ENCODE assay signal across 17 cellular contexts in the genomic region with DNA sequence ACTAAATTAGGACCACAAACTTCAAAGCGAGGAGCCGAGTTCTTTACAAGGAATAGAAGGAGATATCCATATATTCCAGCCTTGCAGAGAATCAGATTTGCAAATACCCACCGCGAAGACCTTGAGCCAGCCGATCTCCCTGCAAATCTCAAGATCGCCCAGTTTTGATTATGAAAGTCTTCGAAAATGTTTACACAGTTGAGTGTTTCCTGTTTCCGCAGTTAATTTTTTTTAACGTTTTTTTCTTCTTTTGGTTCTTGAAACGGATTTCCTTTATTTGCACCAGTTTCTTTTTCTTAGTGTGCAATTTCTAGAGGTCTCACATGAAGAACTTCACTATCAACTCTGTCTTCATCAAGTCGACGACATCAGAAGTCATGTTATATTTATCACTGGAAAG. TPM values are rescaled to one million over a fixed set of nuclear protein-coding genes. Genes with fewer than 3 reads are reported as not detected.
A peak's percentile ranks its signal among the peaks of the same experiment; 100 is the strongest.
DNase-seq lines count a peak whose midpoint lies in the region; ATAC-seq and TF ChIP-seq lines count a peak whose summit lies in the region.
"Had no signal": no experiment of that assay in that cellular context is flagged by ENCODE, and none has a peak within 500 bp of the region (broad histone marks: within the 10 kb centered on the region; RNA-seq: fewer than 3 reads in every experiment).

No MANE protein-coding gene starts in this region.

- peaks cover 97 to 100% (median 99%) of the 10 kb centered on the region in 11 experiments for H3K27me3 ChIP-seq in BLaER1 treated with 17β-estradiol and CSF1 and Interleukin-3, amounts not matched to agents 10 nM and 100 nM
- peaks cover 50% of the 10 kb centered on the region for H3K27me3 ChIP-seq in lower lobe of right lung (ENCODE audit: low read depth)
- H3K27me3 ChIP-seq in dorsolateral prefrontal cortex, result peaks cover 0 to 50% (median 24%) of the 10 kb centered on the region in 45 donors

- no peak for TF ChIP-seq CTCF in GM13977 (IDR thresholded peaks at IDR 0.05; ENCODE audit: extremely low read depth, insufficient read depth, missing control alignments)
- TF ChIP-seq CTCF in activated B cell treated with CpG ODN at 0.5 μM for 24 hours (IDR thresholded peaks at IDR 0.05), result no peak
- TF ChIP-seq CTCF in lower lobe of right lung (IDR thresholded peaks at IDR 0.05), result no peak
- no peak for TF ChIP-seq CTCF in dorsolateral prefrontal cortex (IDR thresholded peaks at IDR 0.05 in 54 of 56, conservative IDR thresholded peaks at IDR 0.05 in 2 of 56; ENCODE audit: low read depth in 1 of 56, partially characterized antibody in 56 of 56)

- H3K4me3 ChIP-seq in BLaER1 treated with 17β-estradiol and CSF1 and Interleukin-3, amounts not matched to agents 10 nM and 100 nM, result peak overlapping the region; percentile 39 to 71 (median 61)
- H3K4me3 ChIP-seq in lower lobe of right lung, result peak overlapping the region; percentile 15
- H3K4me3 ChIP-seq in dorsolateral prefrontal cortex, result peak overlapping the region in 4 of 59 donors; percentile 6 to 18 (median 6)
- H3K4me3 ChIP-seq: left ventricle myocardium inferior, PC-9 had no signal

- peak overlapping the region; percentile 56 to 98 (median 86); a peak in 21 of 22 replicates for H3K9ac ChIP-seq in BLaER1 treated with 17β-estradiol and CSF1 and Interleukin-3, amounts not matched to agents 10 nM and 100 nM

- H3K4me1 ChIP-seq in BLaER1 treated with 17β-estradiol and CSF1 and Interleukin-3, amounts not matched to agents 10 nM and 100 nM, result peaks cover 15 to 43% (median 32%) of the 10 kb centered on the region in 10 experiments
- H3K4me1 ChIP-seq in lower lobe of right lung, result peaks cover 39% of the 10 kb centered on the region
- H3K4me1 ChIP-seq: BE2C had no signal

- peaks cover 10% of the 10 kb centered on the region for H3K27me3 Mint-ChIP-seq in activated B cell treated with CpG ODN at 0.5 μM for 24 hours

- peaks cover 14% of the 10 kb centered on the region for H3K36me3 Mint-ChIP-seq in activated B cell treated with CpG ODN at 0.5 μM for 24 hours (ENCODE audit: low read depth)

- peaks cover 29% of the 10 kb centered on the region for H3K4me1 Mint-ChIP-seq in activated B cell treated with CpG ODN at 0.5 μM for 24 hours

- in situ Hi-C loops in GM13977 (cut with MboI; ENCODE audit: low pct_unique_long_range_greater_than_20kb, low sequenced_read_pairs, unreplicated experiment) (no loop called here), ACHN (cut with HindIII; ENCODE audit: low pct_ligation_motif_present, low pct_unique_long_range_greater_than_20kb, low sequenced_read_pairs) (no loop called here)

- H3K9me3 ChIP-seq in BLaER1 treated with 17β-estradiol and CSF1 and Interleukin-3, amounts not matched to agents 10 nM and 100 nM (replicated peaks in 1 of 11), result peaks cover 19 to 28% (median 24%) of the 10 kb centered on the region in 11 experiments
- H3K9me3 ChIP-seq in lower lobe of right lung, result no peaks in the 10 kb centered on the region
- H3K9me3 ChIP-seq: BE2C, heart right ventricle, left ventricle myocardium inferior had no signal

- intact Hi-C loops in activated B cell treated with CpG ODN at 0.5 μM for 24 hours (cut with micrococcal nuclease) (loop anchor here (1.0 kb wide), 1 partner anchor 8 kb away; no protein-coding TSS in a partner anchor), lower lobe of right lung (cut with DNase I) (no loop called here), dorsolateral prefrontal cortex (cut with DNase I) (loop anchor here in 1 of 2 donors (5.0 kb wide), 1 partner anchor 331 kb away; the partner anchor contains the start of gene DNAJC1)

- ATAC-seq in activated B cell treated with CpG ODN at 0.5 μM for 24 hours (ENCODE audit: low read depth) (no peak), lower lobe of right lung (peak in 1 of 2 donors; percentile 21), GM21515 (IDR thresholded peaks at IDR 0.05; ENCODE audit: unreplicated experiment) (no peak), HG03039 (IDR thresholded peaks at IDR 0.05; ENCODE audit: unreplicated experiment) (no peak)

- peak overlapping the region; percentile 71 to 94 (median 81) for H3K4me2 ChIP-seq in BLaER1 treated with 17β-estradiol and CSF1 and Interleukin-3, amounts not matched to agents 10 nM and 100 nM
- H3K4me2 ChIP-seq: PC-9 had no signal

- H3K27ac Mint-ChIP-seq in activated B cell treated with CpG ODN at 0.5 μM for 24 hours, result peak overlapping the region; percentile 80

- peaks cover 0 to 16% (median 6%) of the 10 kb centered on the region in 11 experiments; a peak in 10 of 22 replicates for H3K36me3 ChIP-seq in BLaER1 treated with 17β-estradiol and CSF1 and Interleukin-3, amounts not matched to agents 10 nM and 100 nM
- H3K36me3 ChIP-seq in lower lobe of right lung, result peaks cover 26% of the 10 kb centered on the region

- DNase-seq in GM13977 (ENCODE audit: low spot score), result peak; percentile 55
- no peak for DNase-seq in activated B cell treated with CpG ODN at 0.5 μM for 24 hours
- DNase-seq in lower lobe of right lung, result no peak
- DNase-seq in dorsolateral prefrontal cortex, result no peak
- DNase-seq in ACHN, result no peak
- DNase-seq: BE2C, GDM1, heart right ventricle, left ventricle myocardium inferior, PC-9 had no signal

- peak overlapping the region; percentile 39 to 98 (median 94); a peak in 21 of 22 replicates for H3K27ac ChIP-seq in BLaER1 treated with 17β-estradiol and CSF1 and Interleukin-3, amounts not matched to agents 10 nM and 100 nM
- H3K27ac ChIP-seq in lower lobe of right lung (no peak overlapping the region), dorsolateral prefrontal cortex (peak overlapping the region in 6 of 59 donors; percentile 5 to 85 (median 31))
- H3K27ac ChIP-seq: HL-60, left ventricle myocardium inferior, PC-9 had no signal

- peaks cover 0 to 17% (median 6%) of the 10 kb centered on the region in 11 experiments; a peak in 7 of 22 replicates for H4K20me1 ChIP-seq in BLaER1 treated with 17β-estradiol and CSF1 and Interleukin-3, amounts not matched to agents 10 nM and 100 nM

- CTCF ChIA-PET in activated B cell treated with CpG ODN at 0.5 μM for 24 hours (lab: Charles Lee), result no interaction called here

- peak overlapping the region; percentile 72 for H3K4me3 Mint-ChIP-seq in activated B cell treated with CpG ODN at 0.5 μM for 24 hours

- POLR2A ChIA-PET in activated B cell treated with CpG ODN at 0.5 μM for 24 hours (lab: Charles Lee), result no interaction called here

- H3K9me3 Mint-ChIP-seq in activated B cell treated with CpG ODN at 0.5 μM for 24 hours, result peaks cover 3% of the 10 kb centered on the region

RNA-seq across cellular contexts. Expression of gene SPAG6, which starts 12.1 kb away (rescaled TPM):
- 0.12 and 0.62 TPM in 2 replicates for total RNA-seq in activated B cell treated with CpG ODN at 0.5 μM for 24 hours
- 10.4 TPM for total RNA-seq in lower lobe of right lung
- total RNA-seq in dorsolateral prefrontal cortex, result 10 to 100 TPM in 2 of 120 experiments, 1 to 10 TPM in 117, under 1 TPM in 1; 0.97 to 12.5 (median 4.6) TPM
- total RNA-seq: activated CD8-positive, alpha-beta memory T cell treated with anti-CD3 and anti-CD28 coated beads for 36 hours; heart right ventricle; left ventricle myocardium inferior; MCF 10A; osteocyte; PC-9 had no signal

RNA-seq across cellular contexts. Expression of gene BMI1, which starts 12.3 kb away (rescaled TPM):
- 62.3 and 70.1 TPM in 2 replicates for total RNA-seq in activated B cell treated with CpG ODN at 0.5 μM for 24 hours
- 48.4 TPM for total RNA-seq in lower lobe of right lung
- total RNA-seq in dorsolateral prefrontal cortex, result 100 to 1,000 TPM in 17 of 120 experiments, 10 to 100 TPM in 103; 48.1 to 140 (median 80.9) TPM

RNA-seq across cellular contexts. Expression of gene COMMD3, which starts 17.0 kb away (rescaled TPM):
- total RNA-seq in activated B cell treated with CpG ODN at 0.5 μM for 24 hours (68.2 and 72.8 TPM in 2 replicates), lower lobe of right lung (51.0 TPM), dorsolateral prefrontal cortex (10 to 100 TPM; 26.2 to 65.4 (median 41.7) TPM)
